ENCODE assay signal across 14 cellular contexts in genomic region chr3:27165348-27165747, GRCh38.
DNase-seq lines count a peak whose midpoint lies in the region; ATAC-seq and TF ChIP-seq lines count a peak whose summit lies in the region.
"Had no signal": no experiment of that assay in that cellular context is flagged by ENCODE, and none has a peak within 500 bp of the region (broad histone marks: within the 10 kb centered on the region; RNA-seq: fewer than 3 reads in every experiment).

No MANE protein-coding gene starts in this region.

- no peak overlapping the region for H2AFZ ChIP-seq in SK-N-SH (ENCODE audit: low read depth)

- no peaks in the 10 kb centered on the region for H3K9me3 Mint-ChIP-seq in activated CD8-positive, alpha-beta T cell treated with anti-CD3 and anti-CD28 coated beads, Interleukin-2, amount 10 ng/mL, durations not matched to agents 7 days and 5 days (ENCODE audit: insufficient read depth)
- H3K9me3 Mint-ChIP-seq: CD8-positive, alpha-beta T cell; stimulated activated memory B cell treated with anti-CD40 and anti-IgM and Interleukin-4, amounts not matched to agents 10 μg/mL and 1 μg/mL and 100 μg/mL, for 72 hours had no signal

- H3K27me3 Mint-ChIP-seq in activated CD8-positive, alpha-beta T cell treated with anti-CD3 and anti-CD28 coated beads, Interleukin-2, amount 10 ng/mL, durations not matched to agents 7 days and 5 days (ENCODE audit: low read depth): no peaks in the 10 kb centered on the region
- H3K27me3 Mint-ChIP-seq: progenitor cell of endocrine pancreas; stimulated activated memory B cell treated with anti-CD40 and anti-IgM and Interleukin-4, amounts not matched to agents 10 μg/mL and 1 μg/mL and 100 μg/mL, for 72 hours had no signal

- CTCF ChIA-PET in BJ (lab: Yijun Ruan, JAX): interaction anchor here (1.6 kb wide), 1 partner anchor 88 kb away, joined by 6 read pairs; no protein-coding TSS in a partner anchor
- CTCF ChIA-PET in SK-N-SH (lab: Yijun Ruan, JAX): interaction anchor here (0.6 to 1.4 kb wide), 4 partner anchors 18 to 173 kb away, joined by 3 to 9 read pairs (median 4); no protein-coding TSS in a partner anchor
- CTCF ChIA-PET in activated CD8-positive, alpha-beta T cell treated with anti-CD3 and anti-CD28 coated beads, Interleukin-2, amount 10 ng/mL, durations not matched to agents 7 days and 5 days (lab: Charles Lee): no interaction called here

- H3K4me1 ChIP-seq in SK-N-SH (ENCODE audit: control insufficient read depth in 1 of 2, insufficient read depth in 2 of 2, low read depth in 1 of 2, low read length in 1 of 2): peaks cover 0 to 5% of the 10 kb centered on the region in 2 experiments; a peak in 2 of 4 replicates
- H3K4me1 ChIP-seq: body of pancreas had no signal

- H3F3A ChIP-seq in SK-N-SH (replicated peaks; ENCODE audit: insufficient read depth): peaks cover 5% of the 10 kb centered on the region

- no peaks in the 10 kb centered on the region for H3K36me3 Mint-ChIP-seq in activated CD8-positive, alpha-beta T cell treated with anti-CD3 and anti-CD28 coated beads, Interleukin-2, amount 10 ng/mL, durations not matched to agents 7 days and 5 days (ENCODE audit: low read depth)
- H3K36me3 Mint-ChIP-seq: CD8-positive, alpha-beta T cell; stimulated activated memory B cell treated with anti-CD40 and anti-IgM and Interleukin-4, amounts not matched to agents 10 μg/mL and 1 μg/mL and 100 μg/mL, for 72 hours had no signal

- no peaks in the 10 kb centered on the region for H3K9me2 ChIP-seq in SK-N-SH

- TF ChIP-seq CTCF in BJ (IDR thresholded peaks at IDR 0.05; ENCODE audit: insufficient read depth, low read depth, low read length) (no peak), SK-N-SH (IDR thresholded peaks at IDR 0.05) (no peak), fibroblast of pulmonary artery (IDR thresholded peaks at IDR 0.05; ENCODE audit: low read length, missing control alignments) (no peak)

- no peak overlapping the region for H3K4me3 Mint-ChIP-seq in activated CD8-positive, alpha-beta T cell treated with anti-CD3 and anti-CD28 coated beads, Interleukin-2, amount 10 ng/mL, durations not matched to agents 7 days and 5 days
- H3K4me3 Mint-ChIP-seq: CD8-positive, alpha-beta T cell; stimulated activated memory B cell treated with anti-CD40 and anti-IgM and Interleukin-4, amounts not matched to agents 10 μg/mL and 1 μg/mL and 100 μg/mL, for 72 hours had no signal

- DNase-seq in BJ (ENCODE audit: low read depth) (peak; percentile 86), SK-N-SH (no peak), fibroblast of pulmonary artery (ENCODE audit: low read depth) (peak; percentile 69), skeletal muscle cell (ENCODE audit: low read depth) (peak; percentile 69), left lobe of liver (ENCODE audit: low spot score) (no peak), GF-D8 (lab: John Stamatoyannopoulos, UW) (no peak), NCI-H774 (lab: John Stamatoyannopoulos, UW) (no peak)
- DNase-seq in activated CD8-positive, alpha-beta T cell treated with anti-CD3 and anti-CD28 coated beads, Interleukin-2, amount 10 ng/mL, durations not matched to agents 7 days and 5 days: no peak
- DNase-seq: body of pancreas; CD8-positive, alpha-beta T cell; stimulated activated CD4-positive, alpha-beta T cell treated with anti-CD3 and anti-CD28 coated beads, Interleukin-4, amount 100 ng/mL, for 1 hour had no signal

- H3K36me3 ChIP-seq in BJ (ENCODE audit: control insufficient read depth, insufficient read depth, low read length) (no peaks in the 10 kb centered on the region), SK-N-SH (replicated peaks in 1 of 2; ENCODE audit: control insufficient read depth in 1 of 2, insufficient read depth in 2 of 2, low read length in 1 of 2) (no peaks in the 10 kb centered on the region)

- POLR2A ChIA-PET in BJ (lab: Charles Lee): no interaction called here
- POLR2A ChIA-PET in SK-N-SH (lab: Yijun Ruan, JAX): no interaction called here
- POLR2A ChIA-PET in activated CD8-positive, alpha-beta T cell treated with anti-CD3 and anti-CD28 coated beads, Interleukin-2, amount 10 ng/mL, durations not matched to agents 7 days and 5 days (lab: Charles Lee): no interaction called here

- H4K20me1 ChIP-seq in SK-N-SH (ENCODE audit: insufficient read depth): no peaks in the 10 kb centered on the region

- H3K27ac Mint-ChIP-seq in activated CD8-positive, alpha-beta T cell treated with anti-CD3 and anti-CD28 coated beads, Interleukin-2, amount 10 ng/mL, durations not matched to agents 7 days and 5 days: no peak overlapping the region
- H3K27ac Mint-ChIP-seq: CD8-positive, alpha-beta T cell; progenitor cell of endocrine pancreas; stimulated activated memory B cell treated with anti-CD40 and anti-IgM and Interleukin-4, amounts not matched to agents 10 μg/mL and 1 μg/mL and 100 μg/mL, for 72 hours had no signal

- no peaks in the 10 kb centered on the region for H3K79me2 ChIP-seq in SK-N-SH (ENCODE audit: insufficient read depth)

- no peak for TF ChIP-seq RAD21 in SK-N-SH (IDR thresholded peaks at IDR 0.05; ENCODE audit: low read length)

- no peak overlapping the region for H3K4me3 ChIP-seq in BJ (ENCODE audit: low read depth, low read length)
- no peak overlapping the region for H3K4me3 ChIP-seq in SK-N-SH (ENCODE audit: low read depth in 2 of 2, low read length in 1 of 2)
- no peak overlapping the region for H3K4me3 ChIP-seq in fibroblast of pulmonary artery (replicated peaks; ENCODE audit: low read depth, low read length)
- H3K4me3 ChIP-seq in skeletal muscle cell (ENCODE audit: low read depth, low read length): no peak overlapping the region
- H3K4me3 ChIP-seq: body of pancreas had no signal

- no peak overlapping the region for H3K9ac ChIP-seq in SK-N-SH

- 17% methylated on average over 1 of the region's 2 CpGs for WGBS in SK-N-SH (ENCODE audit: low lambda C conversion rate)

- H3K4me2 ChIP-seq in SK-N-SH: peak overlapping the region; percentile 9; the same call in 1 of the 2 replicates

- peak overlapping the region; percentile 36 to 68 for H3K27ac ChIP-seq in SK-N-SH (ENCODE audit: low read depth in 2 of 2, low read length in 1 of 2)
- H3K27ac ChIP-seq: body of pancreas had no signal

- no peak for ATAC-seq in left lobe of liver
- no peak for ATAC-seq in activated CD8-positive, alpha-beta T cell treated with anti-CD3 and anti-CD28 coated beads, Interleukin-2, amount 10 ng/mL, durations not matched to agents 7 days and 5 days
- ATAC-seq: activated CD4-positive, CD25-positive, alpha-beta regulatory T cell treated with anti-CD3 and anti-CD28 coated beads, Interleukin-2, amount 50 U/mL, for 24 hours; body of pancreas; CD8-positive, alpha-beta T cell; stimulated activated memory B cell treated with anti-CD40 and anti-IgM and Interleukin-4, amounts not matched to agents 10 μg/mL and 1 μg/mL and 100 μg/mL, for 72 hours had no signal

- TF ChIP-seq EP300 in SK-N-SH (IDR thresholded peaks at IDR 0.05; ENCODE audit: borderline replicate concordance in 1 of 2, low read depth in 1 of 2, low read length in 1 of 2): no peak

- H3K27me3 ChIP-seq in BJ (ENCODE audit: control insufficient read depth, insufficient read depth, low read length): no peaks in the 10 kb centered on the region
- H3K27me3 ChIP-seq in SK-N-SH (ENCODE audit: insufficient read depth): no peaks in the 10 kb centered on the region
- H3K27me3 ChIP-seq: body of pancreas had no signal

- no peaks in the 10 kb centered on the region for H3K9me3 ChIP-seq in SK-N-SH
- H3K9me3 ChIP-seq: body of pancreas had no signal

- no peaks in the 10 kb centered on the region for H3K4me1 Mint-ChIP-seq in activated CD8-positive, alpha-beta T cell treated with anti-CD3 and anti-CD28 coated beads, Interleukin-2, amount 10 ng/mL, durations not matched to agents 7 days and 5 days (ENCODE audit: low read depth)
- H3K4me1 Mint-ChIP-seq: stimulated activated memory B cell treated with anti-CD40 and anti-IgM and Interleukin-4, amounts not matched to agents 10 μg/mL and 1 μg/mL and 100 μg/mL, for 72 hours had no signal

TF ChIP-seq in SK-N-SH, 30 proteins besides CTCF, POLR2A, EP300 and RAD21:
- TF ChIP-seq FOSL2 (IDR thresholded peaks at IDR 0.05; ENCODE audit: borderline replicate concordance, low read depth) (no peak), TCF12 (IDR thresholded peaks at IDR 0.05) (peak; percentile 49), ELF1 (IDR thresholded peaks at IDR 0.05) (no peak)

Comparison
In these comparisons a context has a peak if more than half of its experiments do, and no peak if none do; other contexts are left out.
1. DNase-seq: peak in BJ (single experiment), fibroblast of pulmonary artery (single experiment) and skeletal muscle cell (single experiment); none in SK-N-SH (single experiment), left lobe of liver (single experiment), activated CD8-positive, alpha-beta T cell treated with anti-CD3 and anti-CD28 coated beads, Interleukin-2, amount 10 ng/mL, durations not matched to agents 7 days and 5 days (single experiment), GF-D8 (single experiment) and NCI-H774 (single experiment).